ENCODE assay signal across 1 cellular context in the genomic region with DNA sequence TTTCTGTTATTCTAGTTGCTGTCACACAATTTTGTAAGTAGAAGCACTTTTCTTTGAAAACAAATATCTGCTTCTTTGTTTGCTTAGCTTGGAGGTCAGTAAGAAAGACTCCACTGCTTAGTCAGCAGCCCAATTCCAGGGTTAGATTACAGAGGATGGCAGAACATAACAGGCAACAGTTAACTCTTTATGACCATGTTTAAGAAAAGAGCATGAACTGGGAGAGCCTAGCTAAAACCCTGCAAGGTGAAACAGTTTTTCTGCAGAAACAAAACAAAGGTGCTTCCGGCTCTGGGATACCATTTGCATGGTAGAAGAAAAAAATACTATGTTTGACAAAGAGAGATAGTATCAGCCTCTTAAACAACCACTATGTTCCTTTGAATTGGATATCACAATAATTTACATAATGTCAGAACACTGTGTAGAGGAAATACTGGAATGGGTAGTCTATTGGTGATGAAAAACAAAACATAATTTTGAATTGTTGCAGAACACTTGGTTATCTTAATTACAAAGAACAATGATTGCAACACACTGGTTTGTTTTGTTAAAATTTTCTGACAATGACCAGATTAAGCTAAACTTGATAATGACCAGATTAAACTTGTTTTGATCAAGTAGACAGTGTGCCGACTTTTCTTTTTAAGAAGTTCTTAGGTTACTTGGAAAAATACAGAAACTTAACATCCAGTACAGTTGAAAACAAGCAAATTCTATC.
TF ChIP-seq lines count a peak whose summit lies in the region.

No MANE protein-coding gene starts in this region.

TF ChIP-seq in H1, 55 proteins besides CTCF, POLR2A, EP300 and RAD21:
- TF ChIP-seq PHF8 (conservative IDR thresholded peaks at IDR 0.05; ENCODE audit: low read depth, low read length) (no peak), KDM5A (IDR thresholded peaks at IDR 0.05; ENCODE audit: low read length) (no peak), CREB1 (IDR thresholded peaks at IDR 0.05) (no peak), CEBPB (IDR thresholded peaks at IDR 0.05; ENCODE audit: low read depth, low read length) (peak; percentile 82; the same call in 1 of the 2 replicates), MAFK (IDR thresholded peaks at IDR 0.05; ENCODE audit: low read depth, low read length) (peak; percentile 54), SAP30 (IDR thresholded peaks at IDR 0.05; ENCODE audit: insufficient read depth, insufficient replicate concordance, low read length) (no peak), JUND (IDR thresholded peaks at IDR 0.05; ENCODE audit: low read length) (no peak)
- TF ChIP-seq, protein P1, sequence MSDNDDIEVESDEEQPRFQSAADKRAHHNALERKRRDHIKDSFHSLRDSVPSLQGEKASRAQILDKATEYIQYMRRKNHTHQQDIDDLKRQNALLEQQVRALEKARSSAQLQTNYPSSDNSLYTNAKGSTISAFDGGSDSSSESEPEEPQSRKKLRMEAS (IDR thresholded peaks at IDR 0.05): no peak
